In genomic region chr11:110858556-110858921, GRCh38 we compare ENCODE assay signal across 10 cellular contexts.
A peak's percentile ranks its signal among the peaks of the same experiment; 100 is the strongest.
DNase-seq lines count a peak whose midpoint lies in the region; ATAC-seq and TF ChIP-seq lines count a peak whose summit lies in the region.
"Had no signal": no experiment of that assay in that cellular context is flagged by ENCODE, and none has a peak within 500 bp of the region (broad histone marks: within the 10 kb centered on the region; RNA-seq: fewer than 3 reads in every experiment).

No MANE protein-coding gene starts in this region.

- whole genome bisulfite sequencing in SK-N-SH (ENCODE audit: low lambda C conversion rate): 67% methylated on average over 3 of the region's 4 CpGs

- POLR2A ChIA-PET in SK-N-SH (lab: Yijun Ruan, JAX): no interaction called here

- H3F3A ChIP-seq in SK-N-SH (replicated peaks; ENCODE audit: insufficient read depth): peaks cover 5% of the 10 kb centered on the region

- ATAC-seq in SK-N-SH treated with all-trans-retinoic acid at 6 μM for 48 hours (no peak), left colon (no peak), GM21529 (IDR thresholded peaks at IDR 0.05; ENCODE audit: unreplicated experiment) (no peak)
- ATAC-seq: PC-3 had no signal

- CTCF ChIA-PET in SK-N-SH (lab: Yijun Ruan, JAX): no interaction called here

- H3K79me2 ChIP-seq in SK-N-SH (ENCODE audit: insufficient read depth): no peaks in the 10 kb centered on the region

- no peak for TF ChIP-seq RAD21 in SK-N-SH (IDR thresholded peaks at IDR 0.05; ENCODE audit: low read length)

- no peaks in the 10 kb centered on the region for H3K9me2 ChIP-seq in SK-N-SH

- peaks cover 2 to 7% of the 10 kb centered on the region in 2 experiments; a peak in 2 of 4 replicates for H3K4me1 ChIP-seq in SK-N-SH (ENCODE audit: control insufficient read depth in 1 of 2, insufficient read depth in 2 of 2, low read depth in 1 of 2, low read length in 1 of 2)
- no peaks in the 10 kb centered on the region for H3K4me1 ChIP-seq in effector memory CD4-positive, alpha-beta T cell (ENCODE audit: control insufficient read depth, insufficient read depth, low read length, poor library complexity, severe bottlenecking)

- H3K4me3 ChIP-seq in SK-N-SH (ENCODE audit: low read depth in 2 of 2, low read length in 1 of 2): no peak overlapping the region
- no peak overlapping the region for H3K4me3 ChIP-seq in astrocyte of the spinal cord (ENCODE audit: low read depth, low read length)
- no peak overlapping the region for H3K4me3 ChIP-seq in effector memory CD4-positive, alpha-beta T cell (ENCODE audit: insufficient read depth, low read depth, low read length, poor library complexity, severe bottlenecking)

- H3K9ac ChIP-seq in SK-N-SH: no peak overlapping the region

- no peaks in the 10 kb centered on the region for H3K9me3 ChIP-seq in SK-N-SH
- H3K9me3 ChIP-seq in effector memory CD4-positive, alpha-beta T cell (ENCODE audit: control insufficient read depth, low read length): no peaks in the 10 kb centered on the region

- H4K20me1 ChIP-seq in SK-N-SH (ENCODE audit: insufficient read depth): no peaks in the 10 kb centered on the region

- no peak for TF ChIP-seq EP300 in SK-N-SH (IDR thresholded peaks at IDR 0.05; ENCODE audit: borderline replicate concordance in 1 of 2, low read depth in 1 of 2, low read length in 1 of 2)

- in situ Hi-C loops in astrocyte of the spinal cord (cut with HindIII; ENCODE audit: low sequenced_read_pairs): no loop called here

- intact Hi-C loops in left colon (cut with DNase I, micrococcal nuclease): no loop called here

- H2AFZ ChIP-seq in SK-N-SH (ENCODE audit: low read depth): no peak overlapping the region

- peak overlapping the region; percentile 4; the same call in 1 of the 2 replicates for H3K4me2 ChIP-seq in SK-N-SH

- TF ChIP-seq CTCF in SK-N-SH (IDR thresholded peaks at IDR 0.05) (no peak), astrocyte of the spinal cord (IDR thresholded peaks at IDR 0.05; ENCODE audit: low read depth, low read length) (no peak)

- DNase-seq in SK-N-SH (no peak), astrocyte of the spinal cord (ENCODE audit: low read depth, low spot score) (peak; percentile 65), left colon (peak; percentile 11 to 27), globus pallidus (ENCODE audit: low spot score) (no peak), KG1 (lab: John Stamatoyannopoulos, UW) (no peak)
- no peak for DNase-seq in effector memory CD4-positive, alpha-beta T cell
- DNase-seq: ACHN, PC-3 had no signal

- no peaks in the 10 kb centered on the region for H3K36me3 ChIP-seq in SK-N-SH (replicated peaks in 1 of 2; ENCODE audit: control insufficient read depth in 1 of 2, insufficient read depth in 2 of 2, low read length in 1 of 2)
- no peaks in the 10 kb centered on the region for H3K36me3 ChIP-seq in effector memory CD4-positive, alpha-beta T cell (ENCODE audit: control insufficient read depth, insufficient read depth, low read length)

- H3K27ac ChIP-seq in SK-N-SH (ENCODE audit: low read depth in 2 of 2, low read length in 1 of 2): no peak overlapping the region
- no peak overlapping the region for H3K27ac ChIP-seq in effector memory CD4-positive, alpha-beta T cell (ENCODE audit: insufficient read depth, low read length, poor library complexity, severe bottlenecking)

- H3K27me3 ChIP-seq in SK-N-SH (ENCODE audit: insufficient read depth): no peaks in the 10 kb centered on the region
- no peaks in the 10 kb centered on the region for H3K27me3 ChIP-seq in effector memory CD4-positive, alpha-beta T cell (replicated peaks; ENCODE audit: control insufficient read depth, insufficient read depth, low read length, poor library complexity, severe bottlenecking)

TF ChIP-seq in SK-N-SH, 30 proteins besides CTCF, POLR2A, EP300 and RAD21:
- TF ChIP-seq TAF1 (IDR thresholded peaks at IDR 0.05; ENCODE audit: borderline replicate concordance, low read depth, low read length) (no peak), ZBTB33 (IDR thresholded peaks at IDR 0.05; ENCODE audit: borderline replicate concordance, low read depth) (no peak), TEAD4 (IDR thresholded peaks at IDR 0.05; ENCODE audit: borderline replicate concordance, insufficient read depth) (no peak), USF1 (IDR thresholded peaks at IDR 0.05; ENCODE audit: borderline replicate concordance, low read depth) (no peak), MXI1 (IDR thresholded peaks at IDR 0.05; ENCODE audit: low read depth, low read length) (no peak), NFIC (IDR thresholded peaks at IDR 0.05; ENCODE audit: borderline replicate concordance) (no peak), TCF12 (IDR thresholded peaks at IDR 0.05) (no peak), JUND (IDR thresholded peaks at IDR 0.05) (no peak), MEF2A (IDR thresholded peaks at IDR 0.05; ENCODE audit: borderline replicate concordance, low read depth) (no peak), SMC3 (IDR thresholded peaks at IDR 0.05; ENCODE audit: low read depth, low read length) (no peak), EZH2phosphoT487 (IDR thresholded peaks at IDR 0.05; ENCODE audit: borderline replicate concordance, low read depth) (no peak)

TF ChIP-seq in SK-N-SH treated with all-trans-retinoic acid at 6 μM for 48 hours, 23 proteins besides CTCF, POLR2A, EP300 and RAD21:
- TF ChIP-seq POU6F1 (CRISPR knock-in tag; IDR thresholded peaks at IDR 0.05; ENCODE audit: borderline replicate concordance, low read depth) (no peak), ZC3H10 (CRISPR knock-in tag; IDR thresholded peaks at IDR 0.05) (no peak), TCF4 (CRISPR knock-in tag; IDR thresholded peaks at IDR 0.05; ENCODE audit: borderline replicate concordance) (no peak), ZNF8 (CRISPR knock-in tag; IDR thresholded peaks at IDR 0.05) (no peak), ISL1 (CRISPR knock-in tag; IDR thresholded peaks at IDR 0.05) (no peak), TSHZ2 (CRISPR knock-in tag; IDR thresholded peaks at IDR 0.05) (no peak), ZNF565 (CRISPR knock-in tag; conservative IDR thresholded peaks at IDR 0.05; ENCODE audit: low read depth) (no peak), CSDC2 (CRISPR knock-in tag; IDR thresholded peaks at IDR 0.05) (no peak)

Comparison
In these comparisons a context has a peak if more than half of its experiments do, and no peak if none do; other contexts are left out.
1. DNase-seq: peak in astrocyte of the spinal cord (single experiment) and left colon (2 of 2); none in SK-N-SH (single experiment), globus pallidus (single experiment), effector memory CD4-positive, alpha-beta T cell (0 of 3) and KG1 (single experiment).